2 cellular contexts compared by ENCODE assay signal in the genomic region with DNA sequence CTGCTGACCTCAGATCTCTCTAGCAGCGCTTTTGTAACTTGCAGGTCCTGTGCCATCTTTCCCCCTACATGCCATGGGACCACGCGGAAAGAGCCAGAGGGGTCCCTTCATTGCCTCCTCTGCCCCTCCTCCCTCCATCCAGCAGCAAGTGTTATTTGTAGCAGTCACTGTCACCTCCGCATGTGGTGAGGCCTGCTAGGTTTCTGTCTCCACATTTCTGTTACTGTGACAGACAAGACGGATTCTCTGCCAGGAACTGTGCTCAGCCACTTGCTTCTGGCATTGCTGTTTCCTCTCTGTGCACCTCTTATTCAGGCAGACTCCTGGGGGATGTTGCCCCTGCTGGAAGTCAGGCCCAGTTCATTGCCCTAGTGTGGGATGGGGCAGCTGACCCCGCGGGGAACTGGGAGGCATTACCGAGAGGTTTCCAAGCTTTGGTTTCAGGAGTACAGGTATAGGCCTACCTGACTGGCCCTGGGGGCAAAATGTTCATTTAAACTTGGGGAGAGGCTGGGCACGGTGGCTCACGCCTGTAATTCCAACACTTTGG.
TF ChIP-seq lines count a peak whose summit lies in the region.

No MANE protein-coding gene starts in this region.

TF ChIP-seq in GM23338, 12 proteins besides CTCF, POLR2A, EP300 and RAD21:
- TF ChIP-seq POLR2AphosphoS5 (IDR thresholded peaks at IDR 0.05; ENCODE audit: low read depth) (no peak), ZNF331 (CRISPR knock-in tag; IDR thresholded peaks at IDR 0.05; ENCODE audit: low read depth) (no peak), JUNB (IDR thresholded peaks at IDR 0.05; ENCODE audit: unreplicated experiment) (no peak), ZNF114 (CRISPR knock-in tag; IDR thresholded peaks at IDR 0.05) (no peak)
- TF ChIP-seq, protein P1, sequence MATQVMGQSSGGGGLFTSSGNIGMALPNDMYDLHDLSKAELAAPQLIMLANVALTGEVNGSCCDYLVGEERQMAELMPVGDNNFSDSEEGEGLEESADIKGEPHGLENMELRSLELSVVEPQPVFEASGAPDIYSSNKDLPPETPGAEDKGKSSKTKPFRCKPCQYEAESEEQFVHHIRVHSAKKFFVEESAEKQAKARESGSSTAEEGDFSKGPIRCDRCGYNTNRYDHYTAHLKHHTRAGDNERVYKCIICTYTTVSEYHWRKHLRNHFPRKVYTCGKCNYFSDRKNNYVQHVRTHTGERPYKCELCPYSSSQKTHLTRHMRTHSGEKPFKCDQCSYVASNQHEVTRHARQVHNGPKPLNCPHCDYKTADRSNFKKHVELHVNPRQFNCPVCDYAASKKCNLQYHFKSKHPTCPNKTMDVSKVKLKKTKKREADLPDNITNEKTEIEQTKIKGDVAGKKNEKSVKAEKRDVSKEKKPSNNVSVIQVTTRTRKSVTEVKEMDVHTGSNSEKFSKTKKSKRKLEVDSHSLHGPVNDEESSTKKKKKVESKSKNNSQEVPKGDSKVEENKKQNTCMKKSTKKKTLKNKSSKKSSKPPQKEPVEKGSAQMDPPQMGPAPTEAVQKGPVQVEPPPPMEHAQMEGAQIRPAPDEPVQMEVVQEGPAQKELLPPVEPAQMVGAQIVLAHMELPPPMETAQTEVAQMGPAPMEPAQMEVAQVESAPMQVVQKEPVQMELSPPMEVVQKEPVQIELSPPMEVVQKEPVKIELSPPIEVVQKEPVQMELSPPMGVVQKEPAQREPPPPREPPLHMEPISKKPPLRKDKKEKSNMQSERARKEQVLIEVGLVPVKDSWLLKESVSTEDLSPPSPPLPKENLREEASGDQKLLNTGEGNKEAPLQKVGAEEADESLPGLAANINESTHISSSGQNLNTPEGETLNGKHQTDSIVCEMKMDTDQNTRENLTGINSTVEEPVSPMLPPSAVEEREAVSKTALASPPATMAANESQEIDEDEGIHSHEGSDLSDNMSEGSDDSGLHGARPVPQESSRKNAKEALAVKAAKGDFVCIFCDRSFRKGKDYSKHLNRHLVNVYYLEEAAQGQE (IDR thresholded peaks at IDR 0.05; ENCODE audit: unreplicated experiment): no peak
- TF ChIP-seq, protein P2, sequence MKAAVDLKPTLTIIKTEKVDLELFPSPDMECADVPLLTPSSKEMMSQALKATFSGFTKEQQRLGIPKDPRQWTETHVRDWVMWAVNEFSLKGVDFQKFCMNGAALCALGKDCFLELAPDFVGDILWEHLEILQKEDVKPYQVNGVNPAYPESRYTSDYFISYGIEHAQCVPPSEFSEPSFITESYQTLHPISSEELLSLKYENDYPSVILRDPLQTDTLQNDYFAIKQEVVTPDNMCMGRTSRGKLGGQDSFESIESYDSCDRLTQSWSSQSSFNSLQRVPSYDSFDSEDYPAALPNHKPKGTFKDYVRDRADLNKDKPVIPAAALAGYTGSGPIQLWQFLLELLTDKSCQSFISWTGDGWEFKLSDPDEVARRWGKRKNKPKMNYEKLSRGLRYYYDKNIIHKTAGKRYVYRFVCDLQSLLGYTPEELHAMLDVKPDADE (IDR thresholded peaks at IDR 0.05): no peak

TF ChIP-seq in H1, 55 proteins besides CTCF, POLR2A, EP300 and RAD21:
- no peak for TF ChIP-seq EZH2 (IDR thresholded peaks at IDR 0.05; ENCODE audit: low read depth, low read length, severe bottlenecking)
- no peak for TF ChIP-seq HDAC2 (IDR thresholded peaks at IDR 0.05; ENCODE audit: borderline replicate concordance in 1 of 2, low read depth in 2 of 2, low read length in 2 of 2)
- TF ChIP-seq ASH2L (IDR thresholded peaks at IDR 0.05; ENCODE audit: low read length): no peak
- no peak for TF ChIP-seq SP1 (IDR thresholded peaks at IDR 0.05; ENCODE audit: low read depth, low read length)
- no peak for TF ChIP-seq CTBP2 (IDR thresholded peaks at IDR 0.05; ENCODE audit: borderline replicate concordance, insufficient read depth, insufficient read length, low read length)
- TF ChIP-seq TEAD4 (IDR thresholded peaks at IDR 0.05; ENCODE audit: low read depth, low read length): no peak
- TF ChIP-seq TAF1 (IDR thresholded peaks at IDR 0.05; ENCODE audit: low read depth, low read length): no peak
- no peak for TF ChIP-seq SIX5 (IDR thresholded peaks at IDR 0.05; ENCODE audit: low read depth, low read length)
- no peak for TF ChIP-seq POLR2AphosphoS5 (IDR thresholded peaks at IDR 0.05; ENCODE audit: low read depth, low read length)
- no peak for TF ChIP-seq SRF (IDR thresholded peaks at IDR 0.05; ENCODE audit: low read depth, low read length)
- no peak for TF ChIP-seq TAF7 (optimal IDR thresholded peaks at IDR 0.05; ENCODE audit: borderline replicate concordance, low read depth, low read length)
- TF ChIP-seq RXRA (IDR thresholded peaks at IDR 0.05; ENCODE audit: insufficient read depth, low read depth, low read length): no peak
- no peak for TF ChIP-seq SIRT6 (IDR thresholded peaks at IDR 0.05; ENCODE audit: low read length)
- no peak for TF ChIP-seq CHD2 (IDR thresholded peaks at IDR 0.05; ENCODE audit: low read length)
- no peak for TF ChIP-seq SUZ12 (IDR thresholded peaks at IDR 0.05; ENCODE audit: low read length)
- no peak for TF ChIP-seq JUND (IDR thresholded peaks at IDR 0.05; ENCODE audit: low read length)
- no peak for TF ChIP-seq NRF1 (IDR thresholded peaks at IDR 0.05; ENCODE audit: low read depth, low read length)
- no peak for TF ChIP-seq TCF12 (IDR thresholded peaks at IDR 0.05; ENCODE audit: low read depth, low read length)
- TF ChIP-seq RFX5 (IDR thresholded peaks at IDR 0.05; ENCODE audit: borderline replicate concordance, low read depth, low read length): no peak
